Comparison of ENCODE assay signal across 16 cellular contexts in the genomic region with DNA sequence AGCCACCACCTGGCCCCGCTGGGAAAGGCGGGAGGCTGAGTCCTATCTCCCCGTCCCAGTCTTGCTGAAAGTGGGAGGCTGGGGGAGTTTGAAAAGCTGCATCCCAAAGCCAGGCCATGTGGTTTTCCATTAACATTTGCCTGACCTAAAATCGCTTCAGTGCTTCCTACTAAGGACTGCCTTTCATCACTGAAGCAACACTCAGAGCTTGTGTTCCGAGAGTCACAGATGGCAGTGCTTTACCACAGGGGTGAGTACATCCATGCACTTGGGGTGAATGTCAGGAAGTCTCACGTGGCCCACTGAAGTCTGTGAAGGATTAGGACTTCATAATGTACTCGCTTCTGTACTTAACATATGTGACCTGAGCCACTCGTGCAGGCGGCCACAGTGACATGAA. TPM values are rescaled to one million over a fixed set of nuclear protein-coding genes. Genes with fewer than 3 reads are reported as not detected.
"Had no signal": no experiment of that assay in that cellular context is flagged by ENCODE, and none has a peak within 500 bp of the region (broad histone marks: within the 10 kb centered on the region; RNA-seq: fewer than 3 reads in every experiment).

No MANE protein-coding gene starts in this region.

- H3K27me3 ChIP-seq: cardiac muscle cell, hepatocyte, tibial artery had no signal

- H3K4me2 ChIP-seq: hepatocyte had no signal

- H3K4me3 ChIP-seq: cardiac muscle cell, dorsolateral prefrontal cortex, hepatocyte, tibial artery had no signal

- FAIRE-seq: astrocyte, endometrium had no signal

- H3K36me3 ChIP-seq: cardiac muscle cell, tibial artery had no signal

- H2AFZ ChIP-seq: hepatocyte had no signal

- H3K4me1 Mint-ChIP-seq: activated CD8-positive, alpha-beta memory T cell treated with anti-CD3 and anti-CD28 coated beads, Interleukin-2, amount 10 ng/mL, durations not matched to agents 7 days and 5 days; activated naive CD4-positive, alpha-beta T cell treated with anti-CD3 and anti-CD28 coated beads, Interleukin-2, amount 10 ng/mL, durations not matched to agents 7 days and 5 days; stimulated activated memory B cell treated with anti-CD40 and anti-IgM and Interleukin-4, amounts not matched to agents 10 μg/mL and 1 μg/mL and 100 μg/mL, for 72 hours had no signal

- ATAC-seq: activated CD8-positive, alpha-beta memory T cell treated with anti-CD3 and anti-CD28 coated beads, Interleukin-2, amount 10 ng/mL, durations not matched to agents 7 days and 5 days; esophagus mucosa had no signal

- H3K9me3 ChIP-seq: tibial artery had no signal

- H3K27ac ChIP-seq: cardiac muscle cell, dorsolateral prefrontal cortex, hepatocyte, tibial artery had no signal

- H3K27me3 Mint-ChIP-seq: activated CD8-positive, alpha-beta memory T cell treated with anti-CD3 and anti-CD28 coated beads, Interleukin-2, amount 10 ng/mL, durations not matched to agents 7 days and 5 days; activated naive CD4-positive, alpha-beta T cell treated with anti-CD3 and anti-CD28 coated beads, Interleukin-2, amount 10 ng/mL, durations not matched to agents 7 days and 5 days had no signal

- H3K27ac Mint-ChIP-seq: activated CD4-positive, alpha-beta memory T cell treated with anti-CD3 and anti-CD28 coated beads for 36 hours; activated CD8-positive, alpha-beta memory T cell treated with anti-CD3 and anti-CD28 coated beads, Interleukin-2, amount 10 ng/mL, durations not matched to agents 7 days and 5 days; activated naive CD4-positive, alpha-beta T cell treated with anti-CD3 and anti-CD28 coated beads, Interleukin-2, amount 10 ng/mL, durations not matched to agents 7 days and 5 days; natural killer cell treated with Interleukin-12 subunit alpha and Interleukin-12 subunit beta and Interleukin-15 and Interleukin-18, amount 100 ng/mL, for 72 hours; stimulated activated memory B cell treated with anti-CD40 and anti-IgM and Interleukin-4, amounts not matched to agents 10 μg/mL and 1 μg/mL and 100 μg/mL, for 72 hours had no signal

- DNase-seq: activated CD4-positive, alpha-beta memory T cell treated with anti-CD3 and anti-CD28 coated beads for 36 hours; activated CD8-positive, alpha-beta memory T cell treated with anti-CD3 and anti-CD28 coated beads, Interleukin-2, amount 10 ng/mL, durations not matched to agents 7 days and 5 days; activated naive CD4-positive, alpha-beta T cell treated with anti-CD3 and anti-CD28 coated beads, Interleukin-2, amount 10 ng/mL, durations not matched to agents 7 days and 5 days; activated T-cell treated with anti-CD3 and anti-CD28 coated beads, Interleukin-2, amount 50 U/mL, for 1 hour; dorsolateral prefrontal cortex; mesenchymal stem cell; stimulated activated CD4-positive, alpha-beta T cell treated with anti-CD3 and anti-CD28 coated beads, Interleukin-2, amount 100 ng/mL, for 48 hours; T-helper 1 cell; tibial artery had no signal

- H3K36me3 Mint-ChIP-seq: activated CD4-positive, alpha-beta memory T cell treated with anti-CD3 and anti-CD28 coated beads for 36 hours; activated CD8-positive, alpha-beta memory T cell treated with anti-CD3 and anti-CD28 coated beads, Interleukin-2, amount 10 ng/mL, durations not matched to agents 7 days and 5 days; activated naive CD4-positive, alpha-beta T cell treated with anti-CD3 and anti-CD28 coated beads, Interleukin-2, amount 10 ng/mL, durations not matched to agents 7 days and 5 days; natural killer cell treated with Interleukin-12 subunit alpha and Interleukin-12 subunit beta and Interleukin-15 and Interleukin-18, amount 100 ng/mL, for 72 hours; stimulated activated memory B cell treated with anti-CD40 and anti-IgM and Interleukin-4, amounts not matched to agents 10 μg/mL and 1 μg/mL and 100 μg/mL, for 72 hours had no signal

- H3K4me3 Mint-ChIP-seq: activated CD4-positive, alpha-beta memory T cell treated with anti-CD3 and anti-CD28 coated beads for 36 hours; activated CD8-positive, alpha-beta memory T cell treated with anti-CD3 and anti-CD28 coated beads, Interleukin-2, amount 10 ng/mL, durations not matched to agents 7 days and 5 days; activated naive CD4-positive, alpha-beta T cell treated with anti-CD3 and anti-CD28 coated beads, Interleukin-2, amount 10 ng/mL, durations not matched to agents 7 days and 5 days; natural killer cell treated with Interleukin-12 subunit alpha and Interleukin-12 subunit beta and Interleukin-15 and Interleukin-18, amount 100 ng/mL, for 72 hours; stimulated activated memory B cell treated with anti-CD40 and anti-IgM and Interleukin-4, amounts not matched to agents 10 μg/mL and 1 μg/mL and 100 μg/mL, for 72 hours had no signal

RNA-seq across cellular contexts. Expression of a gene that starts 43.3 kb away (rescaled TPM):
- total RNA-seq: activated CD4-positive, alpha-beta memory T cell treated with anti-CD3 and anti-CD28 coated beads for 36 hours had no signal
